ENCODE assay signal across 8 cellular contexts in the genomic region with DNA sequence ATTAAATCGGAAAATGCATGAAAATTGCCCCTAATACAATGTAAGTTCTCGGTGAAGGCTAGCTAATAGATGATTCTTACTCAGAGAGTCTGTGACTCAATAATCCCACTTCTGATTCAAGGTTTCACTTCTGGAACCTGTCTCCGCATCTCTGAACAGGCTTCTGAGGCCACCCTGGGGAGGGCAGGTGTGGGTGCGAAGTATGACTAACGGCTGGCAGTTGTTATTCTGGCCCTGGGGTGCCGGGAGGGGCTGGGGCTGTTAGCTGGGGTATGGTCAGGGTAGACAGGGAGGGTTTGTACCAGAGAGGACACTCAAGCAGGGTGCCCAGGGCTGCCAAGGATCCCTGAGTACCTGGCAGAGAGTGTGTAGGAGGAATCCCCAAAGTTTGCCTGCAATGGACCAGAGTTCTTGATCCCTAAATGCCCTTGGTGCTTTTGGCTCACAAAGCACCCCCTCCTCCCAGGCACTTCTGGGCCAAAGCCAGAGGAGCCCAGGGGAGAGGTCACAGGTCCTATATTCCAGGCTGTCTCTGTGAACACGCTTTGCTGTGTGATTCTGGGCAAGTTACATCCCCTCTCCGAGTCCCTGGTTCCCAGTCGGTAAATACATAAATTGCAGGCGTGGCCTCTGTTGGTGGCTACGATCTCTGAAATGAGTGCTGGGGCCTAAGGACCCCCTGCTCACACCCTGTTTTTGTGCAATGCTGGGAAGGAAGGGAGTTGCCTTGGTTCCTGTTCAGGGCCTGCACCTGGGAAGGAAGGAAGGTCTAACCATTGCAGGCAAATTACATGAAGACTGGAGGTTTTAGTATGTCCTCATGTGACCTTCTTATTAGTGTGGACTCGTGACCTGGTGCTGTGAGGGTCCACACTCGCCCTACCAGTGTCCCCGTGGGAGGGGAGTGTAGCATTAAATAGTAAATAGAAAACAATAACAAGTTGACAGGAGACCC.
A peak's percentile ranks its signal among the peaks of the same experiment; 100 is the strongest.
DNase-seq lines count a peak whose midpoint lies in the region; ATAC-seq lines count a peak whose summit lies in the region.

No MANE protein-coding gene starts in this region.

- no peaks in the 10 kb centered on the region for H3K27me3 Mint-ChIP-seq in effector memory CD8-positive, alpha-beta T cell

- peak; percentile 58 for ATAC-seq in GM19035 (IDR thresholded peaks at IDR 0.05; ENCODE audit: unreplicated experiment)
- ATAC-seq in HG03175 (IDR thresholded peaks at IDR 0.05; ENCODE audit: unreplicated experiment): peak; percentile 77
- ATAC-seq in effector memory CD8-positive, alpha-beta T cell (replicated peaks): peak; percentile 64

- H3K27ac Mint-ChIP-seq in effector memory CD8-positive, alpha-beta T cell: peak overlapping the region; percentile 94 to 97

- H3K4me1 Mint-ChIP-seq in effector memory CD8-positive, alpha-beta T cell (ENCODE audit: low read depth in 2 of 2): peaks cover 58 to 68% of the 10 kb centered on the region in 2 donors

- H3K9me3 Mint-ChIP-seq in effector memory CD8-positive, alpha-beta T cell: no peaks in the 10 kb centered on the region

- peaks cover 76% of the 10 kb centered on the region for H3K36me3 Mint-ChIP-seq in effector memory CD8-positive, alpha-beta T cell (ENCODE audit: insufficient read depth)

- peak overlapping the region; percentile 76 to 86 for H3K4me3 Mint-ChIP-seq in effector memory CD8-positive, alpha-beta T cell

- no peak overlapping the region for H3K27ac ChIP-seq in substantia nigra (ENCODE audit: low read depth, low read length, poor library complexity, severe bottlenecking)

- peak; percentile 66 to 73 for DNase-seq in activated CD4-positive, alpha-beta T cell treated with anti-CD3 and anti-CD28 coated beads for 24 hours (ENCODE audit: low read depth in 2 of 2)
- DNase-seq in effector memory CD8-positive, alpha-beta T cell: peak; percentile 63 to 65 (median 64)
- DNase-seq in stimulated activated CD8-positive, alpha-beta memory T cell treated with anti-CD3 and anti-CD28 coated beads, Interleukin-7, amount 100 ng/mL, for 24 hours (ENCODE audit: low read depth): peak; percentile 59
- DNase-seq in NCI-H524 treated with DMSO at 0.1 percent for 48 hours (lab: John Stamatoyannopoulos, UW): no peak
- DNase-seq in GOT3 (lab: John Stamatoyannopoulos, UW): no peak
- no peak for DNase-seq in substantia nigra (lab: John Stamatoyannopoulos, UW)

Comparison
In these comparisons a context has a peak if more than half of its experiments do, and no peak if none do; other contexts are left out.
1. DNase-seq: peak in activated CD4-positive, alpha-beta T cell treated with anti-CD3 and anti-CD28 coated beads for 24 hours (2 of 2), effector memory CD8-positive, alpha-beta T cell (3 of 3) and stimulated activated CD8-positive, alpha-beta memory T cell treated with anti-CD3 and anti-CD28 coated beads, Interleukin-7, amount 100 ng/mL, for 24 hours (single experiment); none in NCI-H524 treated with DMSO at 0.1 percent for 48 hours (single experiment), GOT3 (single experiment) and substantia nigra (0 of 49).
2. Peak in every context shown above with its lines, with median percentiles within 50 percentile points of each other: ATAC-seq.